ENCODE assay signal across 1 cellular context in genomic region chr16:50667497-50668367, GRCh38.
TF ChIP-seq lines count a peak whose summit lies in the region.

No MANE protein-coding gene starts in this region.

TF ChIP-seq in H1, 55 proteins besides CTCF, POLR2A, EP300 and RAD21:
- TF ChIP-seq TAF7 (optimal IDR thresholded peaks at IDR 0.05; ENCODE audit: borderline replicate concordance, low read depth, low read length) (no peak), JUN (IDR thresholded peaks at IDR 0.05; ENCODE audit: low read depth, low read length) (no peak), POU5F1 (IDR thresholded peaks at IDR 0.05; ENCODE audit: low read depth, low read length) (no peak), KDM5A (IDR thresholded peaks at IDR 0.05; ENCODE audit: low read length) (no peak), HDAC2 (IDR thresholded peaks at IDR 0.05; ENCODE audit: borderline replicate concordance in 1 of 2, low read depth in 2 of 2, low read length in 2 of 2) (no peak), ATF2 (IDR thresholded peaks at IDR 0.05; ENCODE audit: low read length) (no peak), MAX (IDR thresholded peaks at IDR 0.05) (no peak)
